27 cellular contexts compared by ENCODE assay signal in the genomic region with DNA sequence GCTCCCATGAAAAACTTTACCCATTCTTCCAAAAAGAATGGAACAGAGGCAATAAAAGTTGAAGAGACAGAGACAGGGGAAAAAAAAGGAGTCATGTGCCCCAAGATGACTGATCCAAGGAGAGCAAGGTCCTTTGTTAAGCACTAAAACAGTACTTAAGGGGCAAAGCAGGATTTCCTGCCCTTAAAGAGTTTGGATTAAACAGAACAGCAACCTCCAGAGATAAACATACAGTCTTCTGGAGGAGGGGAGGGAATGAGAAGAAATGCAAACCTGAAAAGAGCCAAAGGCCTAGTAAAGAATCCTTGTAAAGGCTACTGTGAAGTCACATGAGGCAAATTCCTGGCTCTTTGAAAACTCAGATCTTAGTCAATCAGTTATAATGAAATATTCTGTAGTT. TPM values are rescaled to one million over a fixed set of nuclear protein-coding genes. Genes with fewer than 3 reads are reported as not detected.
DNase-seq lines count a peak whose midpoint lies in the region; ATAC-seq lines count a peak whose summit lies in the region.
"Had no signal": no experiment of that assay in that cellular context is flagged by ENCODE, and none has a peak within 500 bp of the region (broad histone marks: within the 10 kb centered on the region; RNA-seq: fewer than 3 reads in every experiment).

No MANE protein-coding gene starts in this region.

- no peak overlapping the region for H2AK5ac ChIP-seq in trophoblast cell (ENCODE audit: low read length)

- H3K27ac ChIP-seq in ectodermal cell (ENCODE audit: insufficient read depth, low read depth, low read length, poor library complexity, severe bottlenecking) (peak overlapping the region; percentile 20), iPS-20b (ENCODE audit: low read length) (peak overlapping the region; percentile 25), trophoblast cell (ENCODE audit: low read depth, low read length) (no peak overlapping the region)
- H3K27ac ChIP-seq: 22Rv1, foreskin keratinocyte, heart right ventricle, left ventricle myocardium inferior, stomach, thyroid gland had no signal

- H3K18ac ChIP-seq in trophoblast cell (ENCODE audit: low read length) = no peak overlapping the region

- no peak overlapping the region for H3K23ac ChIP-seq in trophoblast cell (ENCODE audit: low read length)

- H2BK5ac ChIP-seq in trophoblast cell (ENCODE audit: low read depth, low read length, poor library complexity) = no peak overlapping the region

- no peaks in the 10 kb centered on the region for H3K4me1 ChIP-seq in ectodermal cell (ENCODE audit: control insufficient read depth, insufficient read depth, low read length)
- peaks cover 33% of the 10 kb centered on the region for H3K4me1 ChIP-seq in iPS-20b (ENCODE audit: insufficient read depth, low read length)
- H3K4me1 ChIP-seq in trophoblast cell (ENCODE audit: control insufficient read depth in 1 of 2, insufficient read depth in 2 of 2, low read length in 2 of 2) = no peaks in the 10 kb centered on the region
- H3K4me1 ChIP-seq: foreskin keratinocyte, thyroid gland had no signal

- H2BK120ac ChIP-seq in trophoblast cell (ENCODE audit: insufficient read depth, low read length, poor library complexity) = no peak overlapping the region

- ATAC-seq in GM21717 (IDR thresholded peaks at IDR 0.05; ENCODE audit: unreplicated experiment) = no peak
- ATAC-seq: activated T-cell treated with anti-CD3 and anti-CD28 coated beads, Interleukin-2, amount 50 U/mL, for 4 hours; foreskin keratinocyte; GM12878; naive thymus-derived CD8-positive, alpha-beta T cell; SK-N-SH treated with all-trans-retinoic acid at 6 μM for 48 hours had no signal

- peak overlapping the region; percentile 23 for H3K4me2 ChIP-seq in trophoblast cell (ENCODE audit: low read length)

- H3K4me3 ChIP-seq in ectodermal cell (ENCODE audit: insufficient read depth, low read depth, low read length) (no peak overlapping the region), iPS-20b (ENCODE audit: low read length) (no peak overlapping the region), trophoblast cell (ENCODE audit: low read depth, low read length) (no peak overlapping the region)
- H3K4me3 ChIP-seq: GM12878, heart right ventricle, left ventricle myocardium inferior, MG63, stomach, thyroid gland had no signal

- H4K12ac ChIP-seq in trophoblast cell (ENCODE audit: low read depth, low read length) = no peak overlapping the region

- no peak overlapping the region for H2AFZ ChIP-seq in trophoblast cell (ENCODE audit: insufficient read depth, low read length, poor library complexity)

- H3K79me2 ChIP-seq in trophoblast cell (ENCODE audit: control insufficient read depth, insufficient read depth, low read length, poor library complexity) = no peaks in the 10 kb centered on the region

- no peaks in the 10 kb centered on the region for H3K79me1 ChIP-seq in trophoblast cell (ENCODE audit: low read length)

- H3K27me3 ChIP-seq in ectodermal cell (ENCODE audit: control insufficient read depth, insufficient read depth, low read length, poor library complexity, severe bottlenecking) (no peaks in the 10 kb centered on the region), iPS-20b (ENCODE audit: insufficient read depth, low read length) (no peaks in the 10 kb centered on the region), trophoblast cell (ENCODE audit: insufficient read depth, low read length) (no peaks in the 10 kb centered on the region)
- H3K27me3 ChIP-seq: foreskin keratinocyte, heart right ventricle, MG63, stomach, thyroid gland had no signal

- H4K91ac ChIP-seq in trophoblast cell (ENCODE audit: low read depth, low read length) = no peak overlapping the region

- H2BK12ac ChIP-seq in trophoblast cell (ENCODE audit: low read length) = no peak overlapping the region

- no peak overlapping the region for H3K4ac ChIP-seq in trophoblast cell (ENCODE audit: low read depth, low read length)

- peak; percentile 0 for DNase-seq in DMS53 (lab: John Stamatoyannopoulos, UW)
- DNase-seq in DMS53 treated with DMSO at 0.1 percent for 48 hours (lab: John Stamatoyannopoulos, UW; ENCODE audit: unreplicated experiment) = no peak
- DNase-seq in trophoblast cell = no peak
- DNase-seq in activated CD4-positive, alpha-beta T cell treated with anti-CD3 and anti-CD28 coated beads, Interleukin-2, amount 50 U/mL, for 1 hour = no peak
- DNase-seq in DMS 273 (lab: John Stamatoyannopoulos, UW; ENCODE audit: unreplicated experiment) = no peak
- DNase-seq: activated CD4-positive, alpha-beta T cell treated with anti-CD3 and anti-CD28 coated beads for 48 hours; activated gamma-delta T cell treated with Interleukin-2 at 50 U/mL for 16 hours; activated T-cell treated with anti-CD3 and anti-CD28 coated beads, Interleukin-2, amount 50 U/mL, for 4 hours; foreskin keratinocyte; heart right ventricle; KG1; left ventricle myocardium inferior; MG63; midbrain; naive thymus-derived CD8-positive, alpha-beta T cell; NCI-H1105 treated with DMSO at 0.1 percent for 48 hours; NCI-H2029 treated with DMSO at 0.1 percent for 48 hours; NCI-H748 treated with DMSO at 0.1 percent for 48 hours; stimulated activated CD4-positive, alpha-beta T cell treated with anti-CD3 and anti-CD28 coated beads, Interleukin-2, amount 100 ng/mL, for 24 hours; stomach; thyroid gland had no signal

- H3K9ac ChIP-seq in iPS-20b (ENCODE audit: low read depth, low read length) (peak overlapping the region; percentile 26; the same call in 1 of the 2 replicates), trophoblast cell (ENCODE audit: low read length) (no peak overlapping the region)

- H3K36me3 ChIP-seq in ectodermal cell (ENCODE audit: control insufficient read depth, insufficient read depth, low read length) (no peaks in the 10 kb centered on the region), iPS-20b (ENCODE audit: insufficient read depth, low read depth, low read length) (no peaks in the 10 kb centered on the region), trophoblast cell (ENCODE audit: control insufficient read depth in 1 of 2, insufficient read depth in 2 of 2, low read length in 2 of 2) (no peaks in the 10 kb centered on the region)
- H3K36me3 ChIP-seq: MG63, thyroid gland had no signal

- H4K8ac ChIP-seq in trophoblast cell (ENCODE audit: low read depth, low read length) = no peak overlapping the region

- H3K9me3 ChIP-seq in ectodermal cell (ENCODE audit: control insufficient read depth, low read length) (no peaks in the 10 kb centered on the region), iPS-20b (ENCODE audit: insufficient read depth, low read depth, low read length) (no peaks in the 10 kb centered on the region), trophoblast cell (ENCODE audit: insufficient read depth, low read depth, low read length) (no peaks in the 10 kb centered on the region)
- H3K9me3 ChIP-seq: heart right ventricle, left ventricle myocardium inferior, MG63, stomach, thyroid gland had no signal

- no peak overlapping the region for H3K14ac ChIP-seq in trophoblast cell (ENCODE audit: low read length)

RNA-seq across cellular contexts. Expression of a gene that starts 38.2 kb away (rescaled TPM):
- 19.8 TPM for polyA plus RNA-seq in ectodermal cell (2013, experiment 1 of 4)
- polyA plus RNA-seq in ectodermal cell (2013, experiment 2 of 4) = 22.4 TPM
- polyA plus RNA-seq in ectodermal cell (2013, experiment 3 of 4) = 13.3 TPM
- polyA plus RNA-seq in ectodermal cell (2013, experiment 4 of 4) = 15.0 TPM
- polyA plus RNA-seq in trophoblast cell (2013) = 10.1 and 10.5 TPM in 2 replicates
